22 cellular contexts compared by ENCODE assay signal in the genomic region with DNA sequence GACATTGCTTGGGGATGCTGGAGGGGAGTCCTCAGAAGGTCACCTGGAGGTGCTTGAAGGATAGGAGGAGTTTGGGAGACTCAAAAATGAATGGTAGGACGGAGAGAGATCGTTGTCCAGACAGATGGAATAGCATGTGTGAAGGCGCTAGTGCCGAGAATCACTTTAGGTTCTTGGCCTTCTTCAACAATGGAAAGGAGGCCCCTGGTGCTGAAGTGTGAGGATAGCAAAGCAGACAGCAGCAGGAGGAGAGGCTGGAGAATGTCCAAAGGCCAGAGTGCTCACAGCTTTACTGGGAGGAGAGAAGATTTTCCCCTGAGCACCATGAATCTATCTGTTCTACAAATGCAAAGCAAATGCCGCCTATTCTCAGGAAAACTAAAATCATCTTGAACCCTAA.
DNase-seq lines count a peak whose midpoint lies in the region; ATAC-seq and TF ChIP-seq lines count a peak whose summit lies in the region.
"Had no signal": no experiment of that assay in that cellular context is flagged by ENCODE, and none has a peak within 500 bp of the region (broad histone marks: within the 10 kb centered on the region; RNA-seq: fewer than 3 reads in every experiment).

No MANE protein-coding gene starts in this region.

- H3K4me1 ChIP-seq in ACC112 (ENCODE audit: control insufficient read depth, insufficient read depth, low read length, unreplicated experiment) (peaks cover 24% of the 10 kb centered on the region), Panc1 (ENCODE audit: control insufficient read depth, insufficient read depth, low read length) (no peaks in the 10 kb centered on the region), gastroesophageal sphincter (peaks cover 0 to 11% (median 0%) of the 10 kb centered on the region in 3 donors), Peyer's patch (no peaks in the 10 kb centered on the region)
- H3K4me1 ChIP-seq: breast epithelium, parathyroid adenoma had no signal

- intact Hi-C loops in Panc1 (cut with micrococcal nuclease; ENCODE audit: unreplicated experiment) = no loop called here

- ATAC-seq in Panc1 (no peak), omental fat pad (ENCODE audit: low FRiP score) (peak; percentile 53), HG03439 (IDR thresholded peaks at IDR 0.05; ENCODE audit: unreplicated experiment) (no peak), gastroesophageal sphincter (no peak)
- ATAC-seq: left lobe of liver; stimulated activated effector memory CD8-positive, alpha-beta T cell treated with anti-CD3 and anti-CD28 coated beads, Interleukin-12 subunit alpha, Interleukin-12 subunit beta, amount 100 ng/mL, for 72 hours had no signal

- TF ChIP-seq CTCF in Panc1 (IDR thresholded peaks at IDR 0.05) = no peak
- peak; percentile 27 for TF ChIP-seq CTCF in fibroblast of villous mesenchyme (IDR thresholded peaks at IDR 0.05; ENCODE audit: insufficient read depth, low read depth, low read length)
- no peak for TF ChIP-seq CTCF in omental fat pad (IDR thresholded peaks at IDR 0.05)
- no peak for TF ChIP-seq CTCF in gastroesophageal sphincter (IDR thresholded peaks at IDR 0.05)
- TF ChIP-seq CTCF in Peyer's patch (IDR thresholded peaks at IDR 0.05) = no peak

- H3K27ac ChIP-seq in ACC112 (ENCODE audit: low read depth, low read length) = peak overlapping the region; percentile 27; the same call in 1 of the 2 replicates
- peak overlapping the region; percentile 3; the same call in 1 of the 2 replicates for H3K27ac ChIP-seq in Panc1 (ENCODE audit: low read length)
- H3K27ac ChIP-seq in gastroesophageal sphincter = no peak overlapping the region
- H3K27ac ChIP-seq in Peyer's patch = no peak overlapping the region
- H3K27ac ChIP-seq: esophagus squamous epithelium, parathyroid adenoma, tibial artery had no signal

- no peak for TF ChIP-seq POLR2A in gastroesophageal sphincter (IDR thresholded peaks at IDR 0.05)
- TF ChIP-seq POLR2A in Peyer's patch (IDR thresholded peaks at IDR 0.05) = no peak

- H3K27me3 ChIP-seq in ACC112 (ENCODE audit: insufficient read depth, low read length) = no peaks in the 10 kb centered on the region
- no peaks in the 10 kb centered on the region for H3K27me3 ChIP-seq in Panc1 (ENCODE audit: control insufficient read depth, insufficient read depth, low read length)
- H3K27me3 ChIP-seq in gastroesophageal sphincter = no peaks in the 10 kb centered on the region
- H3K27me3 ChIP-seq in Peyer's patch = no peaks in the 10 kb centered on the region
- H3K27me3 ChIP-seq: breast epithelium, esophagus squamous epithelium, tibial artery had no signal

- H2AFZ ChIP-seq in ACC112 (ENCODE audit: low read length, unreplicated experiment) = peak overlapping the region; percentile 43
- H2AFZ ChIP-seq: parathyroid adenoma had no signal

- POLR2A ChIA-PET in Panc1 (lab: Charles Lee) = no interaction called here

- peak overlapping the region; percentile 40; the same call in 1 of the 2 replicates for H3K4me3 ChIP-seq in ACC112 (ENCODE audit: low read depth, low read length)
- no peak overlapping the region for H3K4me3 ChIP-seq in Panc1 (ENCODE audit: low read depth in 2 of 2, low read length in 2 of 2)
- H3K4me3 ChIP-seq in fibroblast of villous mesenchyme (ENCODE audit: low read depth, low read length) = no peak overlapping the region
- no peak overlapping the region for H3K4me3 ChIP-seq in gastroesophageal sphincter
- H3K4me3 ChIP-seq in Peyer's patch = no peak overlapping the region
- H3K4me3 ChIP-seq: esophagus squamous epithelium, tibial artery had no signal

- no TSS peak for BruUV-seq in Panc1 (replicated peaks; lab: Mats Ljungman, UMichigan)

- no peak for TF ChIP-seq EP300 in gastroesophageal sphincter (IDR thresholded peaks at IDR 0.05)

- no peaks in the 10 kb centered on the region for H3K79me2 ChIP-seq in ACC112 (ENCODE audit: control insufficient read depth, insufficient read depth, low read length, unreplicated experiment)
- H3K79me2 ChIP-seq: parathyroid adenoma had no signal

- in situ Hi-C loops in Panc1 (cut with HindIII; ENCODE audit: low pct_unique_long_range_greater_than_20kb, low sequenced_read_pairs) = no loop called here

- H3K36me3 ChIP-seq in ACC112 (ENCODE audit: insufficient read depth, low read length) (no peaks in the 10 kb centered on the region), Panc1 (ENCODE audit: control insufficient read depth, insufficient read depth, low read length) (no peaks in the 10 kb centered on the region), gastroesophageal sphincter (no peaks in the 10 kb centered on the region), Peyer's patch (no peaks in the 10 kb centered on the region)
- H3K36me3 ChIP-seq: breast epithelium, esophagus squamous epithelium, tibial artery had no signal

- WGBS in gastroesophageal sphincter (ENCODE audit: low coverage in 1 of 2), 2 donors = 39 to 69% methylated on average over 4 to 5 of the region's 5 CpGs

- DNase-seq in Panc1 (ENCODE audit: low read depth, low spot score) (no peak), fibroblast of villous mesenchyme (ENCODE audit: low read depth) (peak; percentile 68), omental fat pad (ENCODE audit: low spot score) (no peak), Peyer's patch (no peak), SW480 (ENCODE audit: low spot score) (no peak)
- DNase-seq: activated CD4-positive, alpha-beta T cell treated with anti-CD3 and anti-CD28 coated beads, Interleukin-2, amount 50 U/mL, for 4 hours; activated T-cell treated with anti-CD3 and anti-CD28 coated beads, Interleukin-2, amount 50 U/mL, for 24 hours; CD8-positive, alpha-beta memory T cell; DMS79; esophagus squamous epithelium; H9; NCI-H1417 treated with DMSO at 0.1 percent for 48 hours; NCI-H2171 treated with DMSO at 0.1 percent for 48 hours; stimulated activated CD4-positive, alpha-beta T cell treated with anti-CD3 and anti-CD28 coated beads, Interleukin-12 subunit alpha, Interleukin-12 subunit beta, amount 100 ng/mL, for 4 hours; tibial artery had no signal

- CTCF ChIA-PET in Panc1 (lab: Charles Lee) = no interaction called here

- H3K9me3 ChIP-seq in Panc1 (ENCODE audit: control insufficient read depth, insufficient read depth, low read depth, low read length) (no peaks in the 10 kb centered on the region), gastroesophageal sphincter (no peaks in the 10 kb centered on the region), Peyer's patch (no peaks in the 10 kb centered on the region)
- H3K9me3 ChIP-seq: breast epithelium, esophagus squamous epithelium, tibial artery had no signal

Comparison
In these comparisons a context has a peak if more than half of its experiments do, and no peak if none do; other contexts are left out.
1. H3K27ac ChIP-seq: peak in ACC112 (single experiment) and Panc1 (single experiment); none in gastroesophageal sphincter (0 of 4) and Peyer's patch (0 of 4).